Comparison of ENCODE assay signal across 8 cellular contexts in the genomic region with DNA sequence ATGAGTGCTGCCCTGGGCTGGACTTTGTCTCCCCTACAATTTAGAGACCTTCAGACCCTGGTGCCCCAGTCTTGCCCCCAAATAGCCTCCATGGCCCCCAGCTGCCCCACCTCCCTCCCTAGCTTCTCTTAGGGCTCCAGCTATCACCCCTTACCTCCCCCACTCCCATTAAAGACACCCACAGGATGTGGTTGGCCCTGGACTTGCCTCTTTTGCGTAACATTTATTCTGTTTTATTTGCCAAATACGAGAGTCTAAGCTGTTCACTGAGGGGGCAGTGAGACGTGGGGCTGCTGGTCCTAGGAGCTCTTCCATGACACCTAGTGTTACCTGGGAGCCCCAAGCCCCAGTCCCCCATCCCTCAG. TPM values are rescaled to one million over a fixed set of nuclear protein-coding genes. Genes with fewer than 3 reads are reported as not detected.
A peak's percentile ranks its signal among the peaks of the same experiment; 100 is the strongest.
DNase-seq lines count a peak whose midpoint lies in the region; ATAC-seq, FAIRE-seq and TF ChIP-seq lines count a peak whose summit lies in the region.

No MANE protein-coding gene starts in this region.

- H3K9me1 ChIP-seq in keratinocyte (ENCODE audit: control insufficient read depth, extremely low read depth, insufficient read depth, low read length) = peaks cover 4% of the 10 kb centered on the region

- no peaks in the 10 kb centered on the region for H3K27me3 Mint-ChIP-seq in activated T-cell treated with anti-CD3 and anti-CD28 coated beads, Interleukin-2, amount 50 U/mL, for 4 hours (ENCODE audit: low read depth)

- H3K36me3 ChIP-seq in HUES6 (ENCODE audit: control insufficient read depth, insufficient read depth, low read length) = peaks cover 71% of the 10 kb centered on the region
- H3K36me3 ChIP-seq in keratinocyte (ENCODE audit: control insufficient read depth in 2 of 2, extremely low read depth in 1 of 2, insufficient read depth in 2 of 2, low read length in 2 of 2) = peaks cover 44 to 71% of the 10 kb centered on the region in 2 experiments
- H3K36me3 ChIP-seq in suprapubic skin = peaks cover 45% of the 10 kb centered on the region

- POLR2A ChIA-PET in A549 (lab: Yijun Ruan, JAX) = interaction anchor here (0.6 to 1.2 kb wide), 3 partner anchors 9 to 36 kb away, joined by 3 to 4 read pairs (median 3); partner anchors contain the start of gene MEAF6

- FAIRE-seq in A549 (lab: Jason Lieb, UNC) (no peak), keratinocyte (lab: Jason Lieb, UNC) (no peak)

- H3K4me1 Mint-ChIP-seq in activated T-cell treated with anti-CD3 and anti-CD28 coated beads, Interleukin-2, amount 50 U/mL, for 4 hours (ENCODE audit: low read depth) = peaks cover 41% of the 10 kb centered on the region

- ATAC-seq in A549 (no peak), GM21576 (IDR thresholded peaks at IDR 0.05; ENCODE audit: unreplicated experiment) (no peak)
- ATAC-seq in activated T-cell treated with anti-CD3 and anti-CD28 coated beads, Interleukin-2, amount 50 U/mL, for 4 hours = peak; percentile 0 to 2

- H3K4me1 ChIP-seq in A549 (peaks cover 52% of the 10 kb centered on the region), HUES6 (ENCODE audit: control insufficient read depth, insufficient read depth, low read length) (peaks cover 51% of the 10 kb centered on the region), keratinocyte (ENCODE audit: control insufficient read depth, extremely low read depth, insufficient read depth, low read length) (peaks cover 54% of the 10 kb centered on the region), suprapubic skin (peaks cover 77% of the 10 kb centered on the region)

- H3K4me3 ChIP-seq in A549 (peak overlapping the region; percentile 85), HUES6 (ENCODE audit: low read depth, low read length) (no peak overlapping the region), keratinocyte (ENCODE audit: control insufficient read depth in 2 of 3, extremely low read depth in 1 of 3, insufficient read depth in 2 of 3, low read depth in 1 of 3, low read length in 3 of 3) (peak overlapping the region; percentile 57 to 99 (median 94)), suprapubic skin (peak overlapping the region; percentile 81)

- TF ChIP-seq RAD21 in A549 (conservative IDR thresholded peaks at IDR 0.05 in 1 of 2, IDR thresholded peaks at IDR 0.05 in 1 of 2) = no peak

- H3K4me2 ChIP-seq in A549 (peak overlapping the region; percentile 90), keratinocyte (ENCODE audit: control insufficient read depth, extremely low read depth, insufficient read depth, low read depth, low read length) (peak overlapping the region; percentile 96)

- peak in 1 of 2 experiments; percentile 22 for DNase-seq in A549 (ENCODE audit: low read depth in 1 of 2, low spot score in 1 of 2)
- DNase-seq in activated T-cell treated with anti-CD3 and anti-CD28 coated beads, Interleukin-2, amount 50 U/mL, for 4 hours = no peak
- peak; percentile 48 for DNase-seq in keratinocyte (ENCODE audit: low read depth, low spot score)
- peak in 1 of 2 donors; percentile 58 for DNase-seq in suprapubic skin (ENCODE audit: low spot score in 2 of 2)
- no peak for DNase-seq in cerebellar nuclear complex (lab: John Stamatoyannopoulos, UW)
- DNase-seq in germinal center (ENCODE audit: low spot score) = no peak

- dilution Hi-C loops in keratinocyte (cut with MboI; ENCODE audit: extremely low pct_ligation_motif_present, low sequenced_read_pairs) = no loop called here

- H2AFZ ChIP-seq in keratinocyte (ENCODE audit: control insufficient read depth, low read length) = no peak overlapping the region

- TF ChIP-seq EP300 in A549 (IDR thresholded peaks at IDR 0.05) (no peak), suprapubic skin (IDR thresholded peaks at IDR 0.05) (no peak)

- H3K9ac ChIP-seq in HUES6 (ENCODE audit: low read length) (peak overlapping the region; percentile 67), keratinocyte (ENCODE audit: control insufficient read depth, extremely low read depth, insufficient read depth, low read length) (peak overlapping the region; percentile 99)

- H3K27ac ChIP-seq in A549 (peak overlapping the region; percentile 88 to 100), HUES6 (ENCODE audit: low read depth, low read length) (peak overlapping the region; percentile 58; the same call in 1 of the 2 replicates), keratinocyte (ENCODE audit: control insufficient read depth, insufficient read depth, low read length) (peak overlapping the region; percentile 99), suprapubic skin (peak overlapping the region; percentile 95)

- TF ChIP-seq CTCF in A549 (IDR thresholded peaks at IDR 0.05) (no peak), keratinocyte (optimal IDR thresholded peaks at IDR 0.05 in 1 of 3, IDR thresholded peaks at IDR 0.05 in 1 of 3, conservative IDR thresholded peaks at IDR 0.05 in 1 of 3; ENCODE audit: extremely low read depth in 1 of 3, insufficient read depth in 2 of 3, low read length in 3 of 3) (no peak), suprapubic skin (IDR thresholded peaks at IDR 0.05) (no peak)

- 10% methylated on average over 3 of the region's 3 CpGs for WGBS in A549 (ENCODE audit: missing lambda C conversion rate)
- WGBS in suprapubic skin = 39% methylated on average over 3 of the region's 3 CpGs

- no peaks in the 10 kb centered on the region for H3K9me3 Mint-ChIP-seq in activated T-cell treated with anti-CD3 and anti-CD28 coated beads, Interleukin-2, amount 50 U/mL, for 4 hours

- H3K4me3 Mint-ChIP-seq in activated T-cell treated with anti-CD3 and anti-CD28 coated beads, Interleukin-2, amount 50 U/mL, for 4 hours = peak overlapping the region; percentile 97

- H3K79me2 ChIP-seq in keratinocyte (ENCODE audit: control insufficient read depth, insufficient read depth, low read length) = peaks cover 77% of the 10 kb centered on the region

- CTCF ChIA-PET in A549 (lab: Yijun Ruan, JAX) = interaction anchor here (1.0 to 17.9 kb wide), 7 partner anchors 9 to 203 kb away, joined by 3 to 209 read pairs (median 10); partner anchors contain the start of gene MEAF6

- H3K27me3 ChIP-seq in HUES6 (ENCODE audit: control insufficient read depth, insufficient read depth, low read length) = peaks cover 3% of the 10 kb centered on the region
- no peaks in the 10 kb centered on the region for H3K27me3 ChIP-seq in keratinocyte (ENCODE audit: control insufficient read depth, extremely low read depth, insufficient read depth, low read length)
- H3K27me3 ChIP-seq in suprapubic skin = no peaks in the 10 kb centered on the region

- H3K36me3 Mint-ChIP-seq in activated T-cell treated with anti-CD3 and anti-CD28 coated beads, Interleukin-2, amount 50 U/mL, for 4 hours (ENCODE audit: insufficient read depth) = peaks cover 55% of the 10 kb centered on the region

- no peaks in the 10 kb centered on the region for H3K9me3 ChIP-seq in A549
- no peaks in the 10 kb centered on the region for H3K9me3 ChIP-seq in HUES6 (ENCODE audit: control insufficient read depth, insufficient read depth, low read depth, low read length)
- H3K9me3 ChIP-seq in keratinocyte (ENCODE audit: control insufficient read depth, low read depth, low read length) = no peaks in the 10 kb centered on the region
- no peaks in the 10 kb centered on the region for H3K9me3 ChIP-seq in suprapubic skin

- peaks cover 26% of the 10 kb centered on the region for H4K20me1 ChIP-seq in keratinocyte (ENCODE audit: control insufficient read depth, extremely low read depth, insufficient read depth, low read length)

- TF ChIP-seq POLR2A in A549 (IDR thresholded peaks at IDR 0.05; ENCODE audit: low read length) (no peak), suprapubic skin (IDR thresholded peaks at IDR 0.05) (no peak)

TF ChIP-seq in A549, 52 proteins besides CTCF, POLR2A, EP300 and RAD21:
- no peak for TF ChIP-seq FOSL2 (IDR thresholded peaks at IDR 0.05)
- TF ChIP-seq FOSL2 (CRISPR knock-in tag; IDR thresholded peaks at IDR 0.05) = no peak
- peak in 1 of 2 experiments; percentile 16; a peak in 1 of 4 replicates for TF ChIP-seq CEBPB (IDR thresholded peaks at IDR 0.05)

RNA-seq across cellular contexts. Expression of gene ZC3H12A, which starts 4.5 kb away (rescaled TPM):
- polyA plus RNA-seq in A549 (2011; rRNA removed) (23.1 and 23.5 TPM in 2 replicates), A549 (2017; fragmentation: RNase III; extraction: RNeasy Plus Mini Kit Qiagen cat#74134 plus additional on column Dnase treatment) (11.6 to 16.3 TPM (median 14.7 TPM) in 3 replicates), keratinocyte (17.5 to 55.5 TPM (median 24.4 TPM) in 3 replicates)
- polyA plus RNA-seq in A549 (2012; cell fraction: cytosol; rRNA removed) = 26.7 and 39.4 TPM in 2 replicates
- 101 and 103 TPM in 2 replicates for polyA plus RNA-seq in A549 (2012; cell fraction: nucleus; rRNA removed)
- 36.5 and 49.9 TPM in 2 replicates for polyA minus RNA-seq in A549 (2011; rRNA and poly(A)+ RNA removed)
- total RNA-seq in activated T-cell treated with anti-CD3 and anti-CD28 coated beads, Interleukin-2, amount 50 U/mL, for 4 hours = 10 to 100 TPM; 48.7 to 64.8 (median 59.8) TPM
- polyA plus RNA-seq in keratinocyte (2011; ENCODE audit: low read depth) = 6.5 TPM
- polyA plus RNA-seq in keratinocyte (2011; cell fraction: cytosol; rRNA removed) = 13.2 and 25.4 TPM in 2 replicates
- polyA plus RNA-seq in keratinocyte (2011; cell fraction: nucleus; rRNA removed) = 80.2 and 112 TPM in 2 replicates
- 12.7 and 22.0 TPM in 2 replicates for polyA plus RNA-seq in keratinocyte (2012; ENCODE audit: low replicate concordance)
- polyA minus RNA-seq in keratinocyte = 20.3 to 30.9 TPM (median 21.1 TPM) in 3 replicates
- polyA minus RNA-seq in keratinocyte (2011; cell fraction: cytosol; rRNA and poly(A)+ RNA removed) = 23.2 TPM
- polyA minus RNA-seq in keratinocyte (2011; cell fraction: nucleus; rRNA and poly(A)+ RNA removed) = 45.8 and 47.0 TPM in 2 replicates
- total RNA-seq in suprapubic skin = 100 to 1,000 TPM in 1 of 4 donors, 10 to 100 TPM in 3; 47.7 to 107 (median 56.1) TPM

RNA-seq across cellular contexts. Expression of gene MEAF6, which starts 35.7 kb away (rescaled TPM):
- 45.4 and 47.2 TPM in 2 replicates for polyA plus RNA-seq in A549 (2011; rRNA removed)
- polyA plus RNA-seq in A549 (2012; cell fraction: cytosol; rRNA removed) = 19.4 and 20.5 TPM in 2 replicates
- 9.2 and 17.5 TPM in 2 replicates for polyA plus RNA-seq in A549 (2012; cell fraction: nucleus; rRNA removed)
- polyA plus RNA-seq in A549 (2017; fragmentation: RNase III; extraction: RNeasy Plus Mini Kit Qiagen cat#74134 plus additional on column Dnase treatment) = 38.5 to 42.5 TPM (median 39.4 TPM) in 3 replicates
- 9.9 and 11.4 TPM in 2 replicates for polyA minus RNA-seq in A549 (2011; rRNA and poly(A)+ RNA removed)
- 100 to 1,000 TPM in 1 of 3 donors, 10 to 100 TPM in 2; 87.2 to 104 (median 95.6) TPM for total RNA-seq in activated T-cell treated with anti-CD3 and anti-CD28 coated beads, Interleukin-2, amount 50 U/mL, for 4 hours
- 38.9 to 51.9 TPM (median 49.3 TPM) in 3 replicates for polyA plus RNA-seq in keratinocyte
- 134 TPM for polyA plus RNA-seq in keratinocyte (2011; ENCODE audit: low read depth)
- polyA plus RNA-seq in keratinocyte (2011; cell fraction: cytosol; rRNA removed) = 44.0 and 69.9 TPM in 2 replicates
- polyA plus RNA-seq in keratinocyte (2011; cell fraction: nucleus; rRNA removed) = 38.9 and 49.7 TPM in 2 replicates
- polyA plus RNA-seq in keratinocyte (2012; ENCODE audit: low replicate concordance) = 40.6 and 65.0 TPM in 2 replicates
- 6.8 to 22.2 TPM (median 15.4 TPM) in 3 replicates for polyA minus RNA-seq in keratinocyte
- polyA minus RNA-seq in keratinocyte (2011; cell fraction: cytosol; rRNA and poly(A)+ RNA removed) = 25.9 TPM
- polyA minus RNA-seq in keratinocyte (2011; cell fraction: nucleus; rRNA and poly(A)+ RNA removed) = 12.2 and 14.7 TPM in 2 replicates
- total RNA-seq in suprapubic skin = 100 to 1,000 TPM in 1 of 4 donors, 10 to 100 TPM in 3; 63.6 to 105 (median 68.7) TPM

Comparison
In these comparisons a context has a peak if more than half of its experiments do, and no peak if none do; other contexts are left out.
1. ATAC-seq: peak in activated T-cell treated with anti-CD3 and anti-CD28 coated beads, Interleukin-2, amount 50 U/mL, for 4 hours (2 of 2); none in A549 (0 of 2) and GM21576 (single experiment).
2. Peak in every context shown above with its lines, with median percentiles within 50 percentile points of each other: H3K27ac ChIP-seq.